Comparison of ENCODE assay signal across 28 cellular contexts in the genomic region with DNA sequence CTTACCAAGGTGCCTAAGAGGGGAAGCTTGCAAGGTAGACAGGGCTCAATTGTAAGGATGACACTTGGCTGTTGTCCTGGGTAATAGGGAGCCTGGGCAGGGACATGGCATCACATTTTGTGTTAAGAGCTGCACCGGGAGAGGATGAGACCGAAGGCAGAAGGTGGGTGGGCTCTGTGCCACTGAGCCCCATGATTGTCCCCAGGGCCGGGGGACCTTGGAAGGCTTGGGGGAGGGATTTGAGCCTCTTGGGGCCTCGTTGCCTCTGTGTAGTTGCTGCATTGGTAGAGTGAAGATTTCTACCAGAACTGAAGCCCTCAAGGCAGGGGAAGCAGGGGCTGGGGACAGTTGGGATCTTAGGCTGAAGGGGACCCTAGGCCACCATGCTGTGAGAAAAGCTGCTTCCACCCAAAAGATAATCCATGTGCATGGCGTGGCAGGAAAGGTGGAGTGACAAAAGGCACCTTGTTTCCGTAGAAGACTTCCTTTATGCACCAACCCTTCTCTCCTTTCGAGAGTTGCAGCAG. TPM values are rescaled to one million over a fixed set of nuclear protein-coding genes. Genes with fewer than 3 reads are reported as not detected.
"Had no signal": no experiment of that assay in that cellular context is flagged by ENCODE, and none has a peak within 500 bp of the region (broad histone marks: within the 10 kb centered on the region; RNA-seq: fewer than 3 reads in every experiment).

No MANE protein-coding gene starts in this region.

- H3K4me1 ChIP-seq: testis, uterus had no signal

- H3K9me3 Mint-ChIP-seq: naive thymus-derived CD4-positive, alpha-beta T cell had no signal

- H3K4me3 ChIP-seq: hepatocyte, ovary, SK-N-MC, smooth muscle cell, testis, uterus had no signal

- H3K27ac ChIP-seq: hepatocyte, neutrophil, ovary, SK-N-MC, testis, uterus had no signal

- DNase-seq: activated CD4-positive, alpha-beta T cell treated with anti-CD3 and anti-CD28 coated beads for 4 hours; activated CD4-positive, alpha-beta T cell treated with anti-CD3 and anti-CD28 coated beads, Interleukin-2, amount 50 U/mL, for 4 hours; activated gamma-delta T cell treated with Interleukin-2 at 50 U/mL for 16 hours; activated naive CD4-positive, alpha-beta T cell treated with anti-CD3 and anti-CD28 coated beads, Interleukin-2, amount 50 U/mL, for 16 hours; amniotic stem cell; central memory CD4-positive, alpha-beta T cell; effector memory CD4-positive, alpha-beta T cell; kidney; mammary epithelial cell; midbrain; naive thymus-derived CD4-positive, alpha-beta T cell; stimulated activated CD4-positive, alpha-beta T cell treated with anti-CD3 and anti-CD28 coated beads, Interleukin-15, amount 100 ng/mL, for 24 hours; stimulated activated CD4-positive, alpha-beta T cell treated with anti-CD3 and anti-CD28 coated beads, Interleukin-2, amount 100 ng/mL, for 24 hours; stimulated activated naive CD4-positive, alpha-beta T cell; testis; trophoblast cell; uterus had no signal

- H3K27me3 ChIP-seq: hepatocyte, neutrophil, ovary, testis, uterus had no signal

- H2AFZ ChIP-seq: hepatocyte had no signal

- ATAC-seq: left colon; naive thymus-derived CD4-positive, alpha-beta T cell had no signal

- H3K9me3 ChIP-seq: neutrophil, ovary, testis, uterus had no signal

- H3K36me3 Mint-ChIP-seq: naive thymus-derived CD4-positive, alpha-beta T cell had no signal

- H3K4me3 Mint-ChIP-seq: naive thymus-derived CD4-positive, alpha-beta T cell had no signal

- H3K27ac Mint-ChIP-seq: naive thymus-derived CD4-positive, alpha-beta T cell; progenitor cell of endocrine pancreas had no signal

- H3K4me2 ChIP-seq: hepatocyte, smooth muscle cell had no signal

- H3K36me3 ChIP-seq: neutrophil, ovary, uterus had no signal

RNA-seq across cellular contexts. Expression of a gene that starts 11.9 kb away (rescaled TPM):
- total RNA-seq: dermis microvascular lymphatic vessel endothelial cell; epithelial cell of proximal tubule; smooth muscle cell; T-helper 1 cell treated with Interleukin-12 subunit alpha and Interleukin-12 subunit beta and Interleukin-4 antibody, amounts not matched to agents 30 ng/mL and 1 ng/mL, for 36 hours had no signal
- polyA plus RNA-seq: liver; mammary epithelial cell; naive thymus-derived CD4-positive, alpha-beta T cell had no signal
